In the genomic region with DNA sequence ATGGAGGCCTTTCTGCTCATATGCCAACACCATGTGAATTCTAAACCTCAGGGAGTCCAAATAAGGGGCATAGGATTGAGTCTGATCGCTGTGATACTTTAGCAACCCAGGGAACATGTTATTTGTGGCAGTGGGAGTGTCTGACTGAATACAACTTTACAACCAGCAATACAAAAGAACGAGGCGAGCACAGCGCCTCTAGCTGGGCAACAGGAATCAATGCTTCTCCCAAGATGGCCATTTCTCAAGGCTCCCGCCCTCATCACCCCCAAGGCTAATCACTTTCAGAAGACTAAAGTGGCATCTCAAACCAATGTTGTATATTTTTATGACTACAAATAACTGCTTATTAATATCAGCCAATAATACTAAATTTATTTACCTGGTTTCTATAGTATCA, we compare ENCODE assay signal across 23 cellular contexts. TPM values are rescaled to one million over a fixed set of nuclear protein-coding genes. Genes with fewer than 3 reads are reported as not detected.
DNase-seq lines count a peak whose midpoint lies in the region; ATAC-seq and TF ChIP-seq lines count a peak whose summit lies in the region.
"Had no signal": no experiment of that assay in that cellular context is flagged by ENCODE, and none has a peak within 500 bp of the region (broad histone marks: within the 10 kb centered on the region; RNA-seq: fewer than 3 reads in every experiment).

No MANE protein-coding gene starts in this region.

- H3K27ac Mint-ChIP-seq in WTC11 (peak overlapping the region; percentile 30; the same call in 1 of the 2 replicates), neural progenitor cell (no peak overlapping the region)
- H3K27ac Mint-ChIP-seq: activated B cell treated with CpG ODN at 0.5 μM for 24 hours; activated CD4-positive, alpha-beta memory T cell treated with anti-CD3 and anti-CD28 coated beads for 36 hours had no signal

- H3F3A ChIP-seq in neural progenitor cell (ENCODE audit: low read depth), result peaks cover 21% of the 10 kb centered on the region

- H3K27me3 ChIP-seq in BE2C (no peaks in the 10 kb centered on the region), neural progenitor cell (no peaks in the 10 kb centered on the region)
- H3K27me3 ChIP-seq: transverse colon had no signal

- H3K4me2 ChIP-seq in neural progenitor cell, result no peak overlapping the region

- no peak overlapping the region for H3K27ac ChIP-seq in neural progenitor cell
- H3K27ac ChIP-seq: parathyroid adenoma, skin epidermis, transverse colon had no signal

- H3K4me1 ChIP-seq in BE2C (no peaks in the 10 kb centered on the region; the same call in 1 of the 2 replicates), neural progenitor cell (no peaks in the 10 kb centered on the region)

- peak; percentile 61 for ATAC-seq in WTC11
- ATAC-seq in HG02840 (IDR thresholded peaks at IDR 0.05; ENCODE audit: low FRiP score, unreplicated experiment), result no peak
- ATAC-seq: naive thymus-derived CD4-positive, alpha-beta T cell; stimulated activated naive CD8-positive, alpha-beta T cell treated with anti-CD3 and anti-CD28 coated beads, Interleukin-15, Interleukin-2, amounts not matched to agents 100 U/mL and 50 U/mL, for 24 hours had no signal

- H3K36me3 Mint-ChIP-seq in WTC11 (peaks cover 53% of the 10 kb centered on the region), neural progenitor cell (peaks cover 27% of the 10 kb centered on the region)

- H3K9me3 Mint-ChIP-seq in WTC11, result no peaks in the 10 kb centered on the region
- H3K9me3 Mint-ChIP-seq in neural progenitor cell, result no peaks in the 10 kb centered on the region
- H3K9me3 Mint-ChIP-seq: activated B cell treated with CpG ODN at 0.5 μM for 24 hours; activated CD4-positive, alpha-beta memory T cell treated with anti-CD3 and anti-CD28 coated beads for 36 hours; CD4-positive, CD25-positive, alpha-beta regulatory T cell; T-helper 1 cell treated with Interleukin-12 subunit alpha and Interleukin-12 subunit beta and Interleukin-4 antibody, amounts not matched to agents 30 μg/mL and 1 μg/mL, for 36 hours had no signal

- H4K20me1 ChIP-seq in neural progenitor cell (ENCODE audit: low read depth), result peaks cover 100% of the 10 kb centered on the region

- H3K9ac ChIP-seq in neural progenitor cell, result no peak overlapping the region
- H3K9ac ChIP-seq: parathyroid adenoma had no signal

- CTCF ChIA-PET in WTC11 (lab: Charles Lee), result interaction anchor here (0.5 to 0.6 kb wide), 2 partner anchors 19 to 269 kb away, joined by 3 to 5 read pairs; no protein-coding TSS in a partner anchor

- H3K9me3 ChIP-seq in BE2C (no peaks in the 10 kb centered on the region), neural progenitor cell (ENCODE audit: low read depth) (no peaks in the 10 kb centered on the region)
- H3K9me3 ChIP-seq: transverse colon had no signal

- H3K36me3 ChIP-seq in BE2C (peaks cover 74% of the 10 kb centered on the region), neural progenitor cell (no peaks in the 10 kb centered on the region)

- POLR2A ChIA-PET in WTC11 (lab: Charles Lee), result interaction anchor here (0.6 to 0.8 kb wide), 3 partner anchors 9 to 39 kb away, joined by 3 read pairs; no protein-coding TSS in a partner anchor

- no peak overlapping the region for H3K4me3 ChIP-seq in BE2C (ENCODE audit: low read depth, low read length)
- no peak overlapping the region for H3K4me3 ChIP-seq in HFF-Myc (replicated peaks; ENCODE audit: low read depth, low read length)
- H3K4me3 ChIP-seq in neural progenitor cell, result no peak overlapping the region
- H3K4me3 ChIP-seq: skin epidermis, transverse colon had no signal

- no peak for DNase-seq in BE2C
- DNase-seq in HFF-Myc (ENCODE audit: extremely low read depth, low read depth), result no peak
- DNase-seq in WTC11 (ENCODE audit: low spot score), result no peak
- DNase-seq in neural progenitor cell (ENCODE audit: low spot score), result no peak
- DNase-seq in putamen (ENCODE audit: low spot score), result no peak
- no peak for DNase-seq in NCI-H2171 (lab: John Stamatoyannopoulos, UW)
- no peak for DNase-seq in NCI-H1417 (lab: John Stamatoyannopoulos, UW)
- DNase-seq: activated B cell treated with CpG ODN at 0.5 μM for 24 hours; activated CD4-positive, alpha-beta memory T cell treated with anti-CD3 and anti-CD28 coated beads for 36 hours; caudate nucleus; CD4-positive, CD25-positive, alpha-beta regulatory T cell; GF-D8; mesenchymal stem cell; naive thymus-derived CD4-positive, alpha-beta T cell; NCI-H526; SHP77 treated with DMSO at 0.1 percent for 48 hours; stimulated activated CD4-positive, alpha-beta T cell treated with anti-CD3 and anti-CD28 coated beads, Interleukin-2, amount 100 ng/mL, for 48 hours; stimulated activated naive CD8-positive, alpha-beta T cell treated with anti-CD3 and anti-CD28 coated beads, Interleukin-15, Interleukin-2, amounts not matched to agents 100 U/mL and 50 U/mL, for 24 hours; transverse colon had no signal

- H3K27me3 Mint-ChIP-seq in WTC11 (ENCODE audit: low read depth) (no peaks in the 10 kb centered on the region), neural progenitor cell (ENCODE audit: insufficient read depth, low read depth) (peaks cover 5% of the 10 kb centered on the region)
- H3K27me3 Mint-ChIP-seq: activated B cell treated with CpG ODN at 0.5 μM for 24 hours; activated CD4-positive, alpha-beta memory T cell treated with anti-CD3 and anti-CD28 coated beads for 36 hours; CD4-positive, CD25-positive, alpha-beta regulatory T cell; naive thymus-derived CD4-positive, alpha-beta T cell had no signal

- TF ChIP-seq CTCF in BE2C (IDR thresholded peaks at IDR 0.05; ENCODE audit: low read depth, low read length), result peak; percentile 15; the same call in 1 of the 2 replicates
- peak; percentile 7 for TF ChIP-seq CTCF in HFF-Myc (IDR thresholded peaks at IDR 0.05; ENCODE audit: low read depth, low read length, missing control alignments)
- TF ChIP-seq CTCF in WTC11 (IDR thresholded peaks at IDR 0.05), result no peak
- peak; percentile 6 for TF ChIP-seq CTCF in neural progenitor cell (IDR thresholded peaks at IDR 0.05)

- H3K4me3 Mint-ChIP-seq in WTC11, result no peak overlapping the region
- H3K4me3 Mint-ChIP-seq in neural progenitor cell, result no peak overlapping the region
- H3K4me3 Mint-ChIP-seq: activated B cell treated with CpG ODN at 0.5 μM for 24 hours; activated CD4-positive, alpha-beta memory T cell treated with anti-CD3 and anti-CD28 coated beads for 36 hours; naive thymus-derived CD4-positive, alpha-beta T cell; T-helper 1 cell treated with Interleukin-12 subunit alpha and Interleukin-12 subunit beta and Interleukin-4 antibody, amounts not matched to agents 30 μg/mL and 1 μg/mL, for 36 hours had no signal

- no peak overlapping the region for H2AFZ ChIP-seq in neural progenitor cell (replicated peaks)
- H2AFZ ChIP-seq: parathyroid adenoma had no signal

- peaks cover 97% of the 10 kb centered on the region for H3K79me2 ChIP-seq in neural progenitor cell (ENCODE audit: low read depth)

- H3K4me1 Mint-ChIP-seq in WTC11 (peaks cover 14% of the 10 kb centered on the region), neural progenitor cell (no peaks in the 10 kb centered on the region)

TF ChIP-seq in WTC11, 78 proteins besides CTCF, POLR2A, EP300 and RAD21 (continues in another document):
- TF ChIP-seq, protein P1, sequence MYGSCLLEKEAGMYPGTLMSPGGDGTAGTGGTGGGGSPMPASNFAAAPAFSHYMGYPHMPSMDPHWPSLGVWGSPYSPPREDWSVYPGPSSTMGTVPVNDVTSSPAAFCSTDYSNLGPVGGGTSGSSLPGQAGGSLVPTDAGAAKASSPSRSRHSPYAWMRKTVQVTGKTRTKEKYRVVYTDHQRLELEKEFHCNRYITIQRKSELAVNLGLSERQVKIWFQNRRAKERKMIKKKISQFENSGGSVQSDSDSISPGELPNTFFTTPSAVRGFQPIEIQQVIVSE (CRISPR knock-in tag; IDR thresholded peaks at IDR 0.05; ENCODE audit: borderline replicate concordance), result no peak
- no peak for TF ChIP-seq E2F5 (CRISPR knock-in tag; IDR thresholded peaks at IDR 0.05)
- no peak for TF ChIP-seq ZNF396 (CRISPR knock-in tag; IDR thresholded peaks at IDR 0.05; ENCODE audit: borderline replicate concordance)
- no peak for TF ChIP-seq FOXP4 (CRISPR knock-in tag; IDR thresholded peaks at IDR 0.05)
- no peak for TF ChIP-seq USF2 (CRISPR knock-in tag; IDR thresholded peaks at IDR 0.05)
- TF ChIP-seq JUN (CRISPR knock-in tag; IDR thresholded peaks at IDR 0.05), result no peak
- TF ChIP-seq OVOL2 (CRISPR knock-in tag; IDR thresholded peaks at IDR 0.05; ENCODE audit: borderline replicate concordance), result no peak

RNA-seq across cellular contexts. Expression of gene YWHAG, which starts 28.1 kb away (rescaled TPM):
- polyA plus RNA-seq in BE2C (2012; ENCODE audit: insufficient read depth, insufficient read length, low read depth), result 288 TPM
- total RNA-seq in WTC11 (2021) (192 to 201 TPM (median 200 TPM) in 3 replicates), neural progenitor cell (ENCODE audit: low replicate concordance) (179 and 190 TPM in 2 replicates)

RNA-seq across cellular contexts. Expression of gene HSPB1, which starts 28.2 kb away (rescaled TPM):
- polyA plus RNA-seq in BE2C (2012; ENCODE audit: insufficient read depth, insufficient read length, low read depth), result 659 TPM
- total RNA-seq in WTC11 (2021) (202 to 299 TPM (median 285 TPM) in 3 replicates), neural progenitor cell (ENCODE audit: low replicate concordance) (9.7 and 20.8 TPM in 2 replicates)
